ENCODE assay signal across 8 cellular contexts in genomic region chr17:17921192-17922082, GRCh38. TPM values are rescaled to one million over a fixed set of nuclear protein-coding genes. Genes with fewer than 3 reads are reported as not detected.
DNase-seq lines count a peak whose midpoint lies in the region; ATAC-seq and TF ChIP-seq lines count a peak whose summit lies in the region.

No MANE protein-coding gene starts in this region.

- H3K4me1 Mint-ChIP-seq in HFFc6 (ENCODE audit: low read depth) (peaks cover 79% of the 10 kb centered on the region), WTC11 (peaks cover 30% of the 10 kb centered on the region), progenitor cell of endocrine pancreas (ENCODE audit: low read depth) (peaks cover 23% of the 10 kb centered on the region)

- no peaks in the 10 kb centered on the region for H3K9me3 Mint-ChIP-seq in HFFc6
- H3K9me3 Mint-ChIP-seq in WTC11 = peaks cover 4% of the 10 kb centered on the region; the same call in 1 of the 2 replicates
- no peaks in the 10 kb centered on the region for H3K9me3 Mint-ChIP-seq in progenitor cell of endocrine pancreas (ENCODE audit: low read depth)

- peak overlapping the region; percentile 88 for H3K27ac ChIP-seq in cardiac muscle cell

- ATAC-seq in WTC11 (peak; percentile 65), HG03039 (IDR thresholded peaks at IDR 0.05; ENCODE audit: unreplicated experiment) (no peak), HG02885 (IDR thresholded peaks at IDR 0.05; ENCODE audit: poor library complexity, unreplicated experiment) (no peak)

- TF ChIP-seq CTCF in HFFc6 (IDR thresholded peaks at IDR 0.05) = peak; percentile 18
- TF ChIP-seq CTCF in WTC11 (IDR thresholded peaks at IDR 0.05) = no peak
- no peak for TF ChIP-seq CTCF in cardiac muscle cell (IDR thresholded peaks at IDR 0.05; ENCODE audit: low read depth, low read length)
- no peak for TF ChIP-seq CTCF in progenitor cell of endocrine pancreas (IDR thresholded peaks at IDR 0.05; ENCODE audit: unreplicated experiment)

- H3K4me1 ChIP-seq in cardiac muscle cell (ENCODE audit: low read depth) = peaks cover 29% of the 10 kb centered on the region

- no peaks in the 10 kb centered on the region for H3K36me3 ChIP-seq in cardiac muscle cell

- no peaks in the 10 kb centered on the region for H3K9me3 ChIP-seq in cardiac muscle cell (ENCODE audit: low read depth)

- CTCF ChIA-PET in WTC11 (lab: Charles Lee) = interaction anchor here (0.5 to 3.3 kb wide), 22 partner anchors 10 to 425 kb away, joined by 3 to 19 read pairs (median 4); partner anchors contain the start of gene RASD1

- peaks cover 3% of the 10 kb centered on the region; the same call in 1 of the 2 replicates for H3K27me3 Mint-ChIP-seq in HFFc6 (ENCODE audit: insufficient read depth)
- H3K27me3 Mint-ChIP-seq in WTC11 (ENCODE audit: low read depth) = no peaks in the 10 kb centered on the region
- H3K27me3 Mint-ChIP-seq in progenitor cell of endocrine pancreas = no peaks in the 10 kb centered on the region

- no peak overlapping the region for H3K4me3 ChIP-seq in cardiac muscle cell

- H3K4me3 Mint-ChIP-seq in HFFc6 (peak overlapping the region; percentile 80), WTC11 (no peak overlapping the region; the same call in none of the 2 replicates), progenitor cell of endocrine pancreas (ENCODE audit: low read depth) (peak overlapping the region; percentile 48)

- POLR2A ChIA-PET in WTC11 (lab: Charles Lee) = interaction anchor here (1.3 kb wide), 2 partner anchors 62 to 84 kb away, joined by 4 to 5 read pairs; partner anchors contain the start of gene SREBF1

- no peaks in the 10 kb centered on the region for H3K27me3 ChIP-seq in cardiac muscle cell

- peaks cover 11% of the 10 kb centered on the region for H3K36me3 Mint-ChIP-seq in HFFc6 (ENCODE audit: low read depth)
- no peaks in the 10 kb centered on the region for H3K36me3 Mint-ChIP-seq in WTC11
- peaks cover 3% of the 10 kb centered on the region for H3K36me3 Mint-ChIP-seq in progenitor cell of endocrine pancreas (ENCODE audit: insufficient read depth)

- peak; percentile 89 for DNase-seq in HFFc6
- peak; percentile 49 for DNase-seq in WTC11 (ENCODE audit: low spot score)
- peak; percentile 33 to 95 for DNase-seq in cardiac muscle cell (ENCODE audit: low read depth in 1 of 2, low spot score in 1 of 2)
- DNase-seq in progenitor cell of endocrine pancreas (ENCODE audit: low spot score, unreplicated experiment) = no peak
- no peak for DNase-seq in erythroblast (lab: John Stamatoyannopoulos, UW)
- no peak for DNase-seq in NCI-H1048 (lab: John Stamatoyannopoulos, UW)

- H3K27ac Mint-ChIP-seq in HFFc6 (peak overlapping the region; percentile 96), WTC11 (peak overlapping the region; percentile 96), progenitor cell of endocrine pancreas (peak overlapping the region; percentile 97)

- no peak for TF ChIP-seq POLR2A in erythroblast (IDR thresholded peaks at IDR 0.05; ENCODE audit: low read length)

TF ChIP-seq in WTC11, 78 proteins besides CTCF, POLR2A, EP300 and RAD21:
- no peak for TF ChIP-seq NFYB (CRISPR knock-in tag; conservative IDR thresholded peaks at IDR 0.05; ENCODE audit: low read depth)
- no peak for TF ChIP-seq E2F5 (CRISPR knock-in tag; IDR thresholded peaks at IDR 0.05)
- TF ChIP-seq ATF1 (CRISPR knock-in tag; IDR thresholded peaks at IDR 0.05) = no peak
- no peak for TF ChIP-seq PREB (CRISPR knock-in tag; IDR thresholded peaks at IDR 0.05; ENCODE audit: borderline replicate concordance)
- TF ChIP-seq ESRRA (CRISPR knock-in tag; IDR thresholded peaks at IDR 0.05; ENCODE audit: borderline replicate concordance) = no peak
- TF ChIP-seq SMAD3 (CRISPR knock-in tag; IDR thresholded peaks at IDR 0.05; ENCODE audit: borderline replicate concordance) = no peak

RNA-seq across cellular contexts. Expression of gene TOM1L2, which starts 50.8 kb away (rescaled TPM):
- 100 to 1,000 TPM in 4 of 6 experiments, 10 to 100 TPM in 2; 92.1 to 144 (median 101) TPM for total RNA-seq in HFFc6 (2021; fragmentation: NEBNext Ultra II Directional; extraction: Animal tissue kit (Norgen Biotek cat#: 25700))
- total RNA-seq in WTC11 (2021) (5.2 to 6.7 TPM (median 6.4 TPM) in 3 replicates), cardiac muscle cell (49.9 and 145 TPM in 2 replicates), progenitor cell of endocrine pancreas (29.4 and 30.5 TPM in 2 replicates)
- 46.4 and 55.2 TPM in 2 replicates for polyA plus RNA-seq in cardiac muscle cell

RNA-seq across cellular contexts. Expression of gene DRC3, which starts 51.2 kb away (rescaled TPM):
- total RNA-seq in HFFc6 (2021; fragmentation: NEBNext Ultra II Directional; extraction: Animal tissue kit (Norgen Biotek cat#: 25700)) = under 1 TPM; 0.37 to 0.73 (median 0.61) TPM
- total RNA-seq in WTC11 (2021) (0.34 to 0.48 TPM (median 0.42 TPM) in 3 replicates), cardiac muscle cell (0.18 and 0.21 TPM in 2 replicates), progenitor cell of endocrine pancreas (13.3 and 15.4 TPM in 2 replicates)
- 2.4 and 4.1 TPM in 2 replicates for polyA plus RNA-seq in cardiac muscle cell

Comparison
In these comparisons a context has a peak if more than half of its experiments do, and no peak if none do; other contexts are left out.
1. DNase-seq: peak in HFFc6 (single experiment), WTC11 (single experiment) and cardiac muscle cell (2 of 2); none in progenitor cell of endocrine pancreas (single experiment), erythroblast (0 of 2) and NCI-H1048 (single experiment).
2. Peak in every context shown above with its lines, with median percentiles within 50 percentile points of each other: H3K27ac Mint-ChIP-seq.